Comparison of ENCODE assay signal across 21 cellular contexts in the genomic region with DNA sequence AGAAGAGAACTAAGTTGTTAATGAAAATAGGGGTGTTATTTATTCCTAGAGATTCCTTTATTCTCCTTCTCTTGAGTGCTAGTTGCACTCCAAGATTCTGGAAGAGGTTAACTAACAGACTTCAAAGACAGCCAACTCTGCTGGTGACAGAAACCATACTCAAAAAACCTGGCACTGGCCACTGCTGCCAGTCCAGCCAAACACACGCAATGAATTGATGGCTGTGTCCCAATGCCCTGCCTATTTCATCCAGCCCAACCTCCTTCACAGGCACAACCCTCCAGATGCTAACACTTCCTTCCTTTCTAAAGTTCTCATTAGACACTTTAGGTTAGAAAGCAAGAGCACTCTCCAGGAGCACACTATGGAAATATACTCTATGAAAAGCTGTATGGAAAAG.
"Had no signal": no experiment of that assay in that cellular context is flagged by ENCODE, and none has a peak within 500 bp of the region (broad histone marks: within the 10 kb centered on the region; RNA-seq: fewer than 3 reads in every experiment).

No MANE protein-coding gene starts in this region.

- H3K27me3 ChIP-seq: brain microvascular endothelial cell, right lobe of liver had no signal

- H3K4me3 Mint-ChIP-seq: activated naive CD4-positive, alpha-beta T cell treated with anti-CD3 and anti-CD28 coated beads for 36 hours; activated T-cell treated with anti-CD3 and anti-CD28 coated beads, Interleukin-2, amount 50 U/mL, for 4 hours; central memory CD8-positive, alpha-beta T cell; immature natural killer cell; nephron progenitor cell; stimulated activated memory B cell treated with anti-CD40 and anti-IgM and Interleukin-4, amounts not matched to agents 10 μg/mL and 1 μg/mL and 100 μg/mL, for 72 hours; T-cell had no signal

- H3K36me3 Mint-ChIP-seq: immature natural killer cell; stimulated activated memory B cell treated with anti-CD40 and anti-IgM and Interleukin-4, amounts not matched to agents 10 μg/mL and 1 μg/mL and 100 μg/mL, for 72 hours; T-cell had no signal

- H3K27ac Mint-ChIP-seq: activated naive CD4-positive, alpha-beta T cell treated with anti-CD3 and anti-CD28 coated beads for 36 hours; immature natural killer cell; nephron progenitor cell; stimulated activated memory B cell treated with anti-CD40 and anti-IgM and Interleukin-4, amounts not matched to agents 10 μg/mL and 1 μg/mL and 100 μg/mL, for 72 hours; T-cell had no signal

- H3K4me1 Mint-ChIP-seq: central memory CD8-positive, alpha-beta T cell; immature natural killer cell; nephron progenitor cell; stimulated activated memory B cell treated with anti-CD40 and anti-IgM and Interleukin-4, amounts not matched to agents 10 μg/mL and 1 μg/mL and 100 μg/mL, for 72 hours; T-cell had no signal

- H3K27ac ChIP-seq: brain microvascular endothelial cell, coronary artery, prostate gland, right lobe of liver, thoracic aorta had no signal

- H3K4me3 ChIP-seq: coronary artery, lung, prostate gland, right lobe of liver, smooth muscle cell, thoracic aorta had no signal

- H3K4me1 ChIP-seq: prostate gland, right lobe of liver had no signal

- H3K27me3 Mint-ChIP-seq: central memory CD8-positive, alpha-beta T cell; stimulated activated memory B cell treated with anti-CD40 and anti-IgM and Interleukin-4, amounts not matched to agents 10 μg/mL and 1 μg/mL and 100 μg/mL, for 72 hours had no signal

- H3K9me3 ChIP-seq: prostate gland, right lobe of liver, SK-N-SH, thoracic aorta had no signal

- H3K36me3 ChIP-seq: brain microvascular endothelial cell, prostate gland, right lobe of liver, thoracic aorta had no signal

- ATAC-seq: activated CD4-positive, CD25-positive, alpha-beta regulatory T cell treated with anti-CD3 and anti-CD28 coated beads, Interleukin-2, amount 50 U/mL, for 24 hours; activated T-cell treated with anti-CD3 and anti-CD28 coated beads, Interleukin-2, amount 50 U/mL, for 4 hours; stimulated activated memory B cell treated with anti-CD40 and anti-IgM and Interleukin-4, amounts not matched to agents 10 μg/mL and 1 μg/mL and 100 μg/mL, for 72 hours; T-cell had no signal

- DNase-seq: activated CD4-positive, alpha-beta T cell treated with anti-CD3 and anti-CD28 coated beads, Interleukin-2, amount 50 U/mL, for 1 hour; activated CD8-positive, alpha-beta memory T cell treated with anti-CD3 and anti-CD28 coated beads, Interleukin-2, amount 50 U/mL, for 4 hours; activated naive CD4-positive, alpha-beta T cell treated with anti-CD3 and anti-CD28 coated beads for 36 hours; activated T-cell treated with anti-CD3 and anti-CD28 coated beads, Interleukin-2, amount 50 U/mL, for 4 hours; brain microvascular endothelial cell; foreskin melanocyte; immature natural killer cell; kidney glomerular epithelial cell; nephron progenitor cell; right lobe of liver; SK-N-SH; stimulated activated CD4-positive, alpha-beta T cell treated with anti-CD3 and anti-CD28 coated beads, Interleukin-4, amount 100 ng/mL, for 1 hour; T-cell had no signal

- H3K9me3 Mint-ChIP-seq: activated naive CD4-positive, alpha-beta T cell treated with anti-CD3 and anti-CD28 coated beads for 36 hours; activated T-cell treated with anti-CD3 and anti-CD28 coated beads, Interleukin-2, amount 50 U/mL, for 4 hours; central memory CD8-positive, alpha-beta T cell; nephron progenitor cell; stimulated activated memory B cell treated with anti-CD40 and anti-IgM and Interleukin-4, amounts not matched to agents 10 μg/mL and 1 μg/mL and 100 μg/mL, for 72 hours; T-cell had no signal
